ENCODE assay signal across 18 cellular contexts in genomic region chr11:2587132-2587930, GRCh38.
DNase-seq lines count a peak whose midpoint lies in the region; ATAC-seq, FAIRE-seq and TF ChIP-seq lines count a peak whose summit lies in the region.
"Had no signal": no experiment of that assay in that cellular context is flagged by ENCODE, and none has a peak within 500 bp of the region (broad histone marks: within the 10 kb centered on the region; RNA-seq: fewer than 3 reads in every experiment).

No MANE protein-coding gene starts in this region.

- no peak overlapping the region for H3K18ac ChIP-seq in H1 (ENCODE audit: extremely low read depth, low read length)

- ATAC-seq in right lobe of liver (no peak), HepG2 (no peak), GM18520 (IDR thresholded peaks at IDR 0.05; ENCODE audit: unreplicated experiment) (no peak)

- H3K79me2 ChIP-seq in HepG2 (ENCODE audit: insufficient read depth, low read length) (no peaks in the 10 kb centered on the region), H1 (ENCODE audit: control insufficient read depth in 1 of 2, insufficient read depth in 2 of 2, low read length in 2 of 2) (no peaks in the 10 kb centered on the region)
- H3K79me2 ChIP-seq: parathyroid adenoma had no signal

- TF ChIP-seq EP300 in HepG2 (IDR thresholded peaks at IDR 0.05; ENCODE audit: low read depth in 2 of 2, low read length in 2 of 2) = no peak
- TF ChIP-seq EP300 in HepG2 (CRISPR knock-in tag; IDR thresholded peaks at IDR 0.05; ENCODE audit: borderline replicate concordance) = no peak
- no peak for TF ChIP-seq EP300 in H1 (IDR thresholded peaks at IDR 0.05; ENCODE audit: borderline replicate concordance in 1 of 2, low read depth in 2 of 2, low read length in 2 of 2)

- TF ChIP-seq POLR2A in right lobe of liver (IDR thresholded peaks at IDR 0.05) (no peak), HepG2 (IDR thresholded peaks at IDR 0.05; ENCODE audit: insufficient read depth in 1 of 2, low read depth in 2 of 2, low read length in 2 of 2) (no peak), H1 (IDR thresholded peaks at IDR 0.05; ENCODE audit: control extremely low read depth in 1 of 2, low read depth in 2 of 2, low read length in 2 of 2) (no peak)

- H3K4me3 Mint-ChIP-seq in neural crest cell = no peak overlapping the region
- H3K4me3 Mint-ChIP-seq: activated B cell treated with CpG ODN at 0.5 μM for 24 hours; memory B cell; stimulated activated memory B cell treated with anti-CD40 and anti-IgM and Interleukin-4, amounts not matched to agents 10 μg/mL and 1 μg/mL and 100 μg/mL, for 72 hours had no signal

- no peak overlapping the region for H4K5ac ChIP-seq in H1 (ENCODE audit: insufficient read length, low read depth, low read length)

- no peak overlapping the region for H2BK12ac ChIP-seq in H1 (ENCODE audit: low read depth, low read length)

- no peak overlapping the region for H2AK5ac ChIP-seq in H1 (ENCODE audit: low read depth, low read length)

- BruUV-seq in HepG2 (replicated peaks; lab: Mats Ljungman, UMichigan) = no TSS peak

- CTCF ChIA-PET in HepG2 (lab: Yijun Ruan, JAX; ENCODE audit: low intra/inter-chr PET ratio, low total read pairs) (no interaction called here), H1 (lab: Charles Lee; ENCODE audit: partially characterized antibody) (interaction anchor here (1.1 to 1.4 kb wide), 2 partner anchors 13 to 300 kb away, joined by 3 to 4 read pairs; no protein-coding TSS in a partner anchor)

- no peaks in the 10 kb centered on the region for H3K36me3 Mint-ChIP-seq in neural crest cell (ENCODE audit: low read depth)

- H2BK120ac ChIP-seq in H1 (replicated peaks; ENCODE audit: low read depth, low read length) = no peak overlapping the region

- H3K4me1 ChIP-seq in right lobe of liver (no peaks in the 10 kb centered on the region), HepG2 (ENCODE audit: insufficient read depth, low read length) (no peaks in the 10 kb centered on the region), H1 (replicated peaks in 1 of 4; ENCODE audit: control insufficient read depth in 3 of 4, insufficient read depth in 4 of 4, low read length in 3 of 4) (no peaks in the 10 kb centered on the region), colonic mucosa (no peaks in the 10 kb centered on the region)
- H3K4me1 ChIP-seq: parathyroid adenoma had no signal

- H2AFZ ChIP-seq in HepG2 (ENCODE audit: low read length) = no peak overlapping the region
- H2AFZ ChIP-seq in H1 (ENCODE audit: low read length) = no peak overlapping the region
- H2AFZ ChIP-seq: parathyroid adenoma had no signal

- 0 out of 2 replicates have a peak overlapping the region, but pooled peaks have one; percentile 21 for H4K8ac ChIP-seq in H1 (ENCODE audit: extremely low read depth, insufficient read depth, low read length)

- H3K27me3 ChIP-seq in right lobe of liver = no peaks in the 10 kb centered on the region
- H3K27me3 ChIP-seq in HepG2 (ENCODE audit: control insufficient read depth in 1 of 2, insufficient read depth in 2 of 2, low read length in 2 of 2) = peaks cover 26 to 89% of the 10 kb centered on the region in 2 experiments
- H3K27me3 ChIP-seq in H1 (replicated peaks in 1 of 4; ENCODE audit: control insufficient read depth in 3 of 4, extremely low read depth in 1 of 4, insufficient read depth in 3 of 4, low read length in 3 of 4) = peaks cover 28 to 91% (median 72%) of the 10 kb centered on the region in 4 experiments
- no peaks in the 10 kb centered on the region for H3K27me3 ChIP-seq in colonic mucosa

- H3K79me1 ChIP-seq in H1 (ENCODE audit: low read depth, low read length) = no peaks in the 10 kb centered on the region

- no peak overlapping the region for H4K91ac ChIP-seq in H1 (replicated peaks; ENCODE audit: insufficient read length, low read length)

- intact Hi-C loops in right lobe of liver (cut with DNase I) = no loop called here
- intact Hi-C loops in HepG2 (cut with micrococcal nuclease; ENCODE audit: unreplicated experiment) = no loop called here
- intact Hi-C loops in colonic mucosa (cut with DNase I) = no loop called here

- no peak for FAIRE-seq in HepG2 (lab: Jason Lieb, UNC)
- no peak for FAIRE-seq in H1 (lab: Jason Lieb, UNC)
- FAIRE-seq: GM18507 had no signal

- H3K9me3 Mint-ChIP-seq in neural crest cell = no peaks in the 10 kb centered on the region
- H3K9me3 Mint-ChIP-seq: activated B cell treated with CpG ODN at 0.5 μM for 24 hours; memory B cell; stimulated activated memory B cell treated with anti-CD40 and anti-IgM and Interleukin-4, amounts not matched to agents 10 μg/mL and 1 μg/mL and 100 μg/mL, for 72 hours had no signal

- no peak overlapping the region for H3K14ac ChIP-seq in H1 (ENCODE audit: insufficient read length)

- no peak overlapping the region for H2BK15ac ChIP-seq in H1 (ENCODE audit: low read length)

- H3K4me2 ChIP-seq in HepG2 (ENCODE audit: low read depth, low read length) (no peak overlapping the region), H1 (ENCODE audit: insufficient read depth in 1 of 2, low read depth in 2 of 2, low read length in 2 of 2) (no peak overlapping the region)

- TF ChIP-seq CTCF in right lobe of liver (IDR thresholded peaks at IDR 0.05) (no peak), HepG2 (CRISPR knock-in tag; IDR thresholded peaks at IDR 0.05) (no peak), H1 (IDR thresholded peaks at IDR 0.05; ENCODE audit: control extremely low read depth in 1 of 3, insufficient read depth in 1 of 3, low read depth in 1 of 3, low read length in 3 of 3) (no peak), neural crest cell (conservative IDR thresholded peaks at IDR 0.05) (no peak), colonic mucosa (IDR thresholded peaks at IDR 0.05) (no peak)

- no peak overlapping the region for H2BK20ac ChIP-seq in H1 (ENCODE audit: low read length)

- no peaks in the 10 kb centered on the region for H3K27me3 Mint-ChIP-seq in neural crest cell (ENCODE audit: low read depth)
- H3K27me3 Mint-ChIP-seq: activated B cell treated with CpG ODN at 0.5 μM for 24 hours; memory B cell; stimulated activated memory B cell treated with anti-CD40 and anti-IgM and Interleukin-4, amounts not matched to agents 10 μg/mL and 1 μg/mL and 100 μg/mL, for 72 hours had no signal

- H3K9ac ChIP-seq in HepG2 (ENCODE audit: insufficient read depth, low read depth, low read length) (no peak overlapping the region), H1 (replicated peaks in 1 of 4; ENCODE audit: extremely low read depth in 1 of 4, low read depth in 3 of 4, low read length in 3 of 4) (no peak overlapping the region), colonic mucosa (ENCODE audit: low read depth in 2 of 2, low read length in 2 of 2) (no peak overlapping the region)
- H3K9ac ChIP-seq: parathyroid adenoma had no signal

- POLR2A ChIA-PET in HepG2 (lab: Yijun Ruan, JAX) (no interaction called here), H1 (lab: Charles Lee; ENCODE audit: partially characterized antibody) (no interaction called here)

- no peaks in the 10 kb centered on the region for H3K9me3 ChIP-seq in right lobe of liver
- H3K9me3 ChIP-seq in HepG2 (ENCODE audit: low read length) = no peaks in the 10 kb centered on the region
- peaks cover 0 to 1% of the 10 kb centered on the region in 2 experiments; a peak in 1 of 4 replicates for H3K9me3 ChIP-seq in H1 (ENCODE audit: insufficient read depth in 2 of 2, low read depth in 1 of 2, low read length in 1 of 2)
- H3K9me3 ChIP-seq in colonic mucosa = no peaks in the 10 kb centered on the region

- H3K23me2 ChIP-seq in H1 (ENCODE audit: low read depth, low read length) = peaks cover 6% of the 10 kb centered on the region

- H4K20me1 ChIP-seq in HepG2 (ENCODE audit: insufficient read depth, low read length) = peaks cover 6% of the 10 kb centered on the region; the same call in 1 of the 2 replicates
- peaks cover 0 to 21% of the 10 kb centered on the region in 2 experiments for H4K20me1 ChIP-seq in H1 (replicated peaks in 1 of 2; ENCODE audit: control insufficient read depth in 1 of 2, insufficient read depth in 2 of 2, low read length in 2 of 2)

- peaks cover 4% of the 10 kb centered on the region for H3K4me1 Mint-ChIP-seq in neural crest cell
- H3K4me1 Mint-ChIP-seq: activated B cell treated with CpG ODN at 0.5 μM for 24 hours; memory B cell; stimulated activated memory B cell treated with anti-CD40 and anti-IgM and Interleukin-4, amounts not matched to agents 10 μg/mL and 1 μg/mL and 100 μg/mL, for 72 hours had no signal

- no peak overlapping the region for H3K27ac ChIP-seq in right lobe of liver
- H3K27ac ChIP-seq in HepG2 (ENCODE audit: extremely low read length, insufficient read depth, low read length) = no peak overlapping the region
- no peak overlapping the region for H3K27ac ChIP-seq in H1 (ENCODE audit: low read depth, low read length)
- H3K27ac ChIP-seq in colonic mucosa = no peak overlapping the region
- H3K27ac ChIP-seq: C4-2B, parathyroid adenoma, SK-N-MC had no signal

- no CpG with 5 or more reads among the region's 20 CpGs for WGBS in right lobe of liver (ENCODE audit: insufficient coverage, low coverage, low lambda C conversion rate, missing lambda C conversion rate)
- 43% methylated on average over 4 of the region's 20 CpGs for whole genome bisulfite sequencing in HepG2 (ENCODE audit: low lambda C conversion rate)
- 89% methylated on average over 12 of the region's 20 CpGs; no CpG with 5 or more reads in 1 of the 2 experiments for WGBS in H1 (ENCODE audit: extremely low coverage in 1 of 2, insufficient coverage in 1 of 2, insufficient read length in 1 of 2, insufficient replicate concordance in 2 of 2, low coverage in 1 of 2, low lambda C conversion rate in 2 of 2, missing lambda C conversion rate in 1 of 2), 2 experiments

- H3K27ac Mint-ChIP-seq in neural crest cell (ENCODE audit: unreplicated experiment) = no peak overlapping the region
- H3K27ac Mint-ChIP-seq: activated B cell treated with CpG ODN at 0.5 μM for 24 hours; memory B cell; stimulated activated memory B cell treated with anti-CD40 and anti-IgM and Interleukin-4, amounts not matched to agents 10 μg/mL and 1 μg/mL and 100 μg/mL, for 72 hours had no signal

- DNase-seq in right lobe of liver (peak in 2 of 3 donors; percentile 42), HepG2 (ENCODE audit: low spot score) (no peak), H1 (ENCODE audit: low read depth in 1 of 2, low spot score in 2 of 2) (no peak), neural crest cell (ENCODE audit: low read depth, low spot score) (peak; percentile 1), HCEC 1CT (no peak), colonic mucosa (no peak), mucosa of gallbladder (ENCODE audit: low spot score) (no peak)
- DNase-seq: activated B cell treated with CpG ODN at 0.5 μM for 24 hours, activated gamma-delta T cell, caudate nucleus, MM.1S had no signal

- TF ChIP-seq RAD21 in HepG2 (CRISPR knock-in tag; IDR thresholded peaks at IDR 0.05) (no peak), H1 (IDR thresholded peaks at IDR 0.05 in 1 of 2, conservative IDR thresholded peaks at IDR 0.05 in 1 of 2; ENCODE audit: low read depth in 2 of 2, low read length in 2 of 2) (no peak)

- no peak overlapping the region for H3K56ac ChIP-seq in H1 (replicated peaks; ENCODE audit: insufficient read length, low read depth, low read length)

- in situ Hi-C loops in HepG2 (cut with HindIII; ENCODE audit: extremely low pct_ligation_motif_present, low pct_unique_long_range_greater_than_20kb) = no loop called here

- no peak overlapping the region for H3K4ac ChIP-seq in H1 (replicated peaks; ENCODE audit: insufficient read length, low read depth, low read length)

- H3K36me3 ChIP-seq in right lobe of liver (no peaks in the 10 kb centered on the region), HepG2 (replicated peaks in 1 of 2; ENCODE audit: control insufficient read depth in 1 of 2, insufficient read depth in 2 of 2, low read length in 2 of 2) (no peaks in the 10 kb centered on the region), H1 (ENCODE audit: control insufficient read depth in 2 of 4, insufficient read depth in 4 of 4, low read length in 3 of 4) (no peaks in the 10 kb centered on the region), colonic mucosa (no peaks in the 10 kb centered on the region)

- H3K23ac ChIP-seq in H1 (ENCODE audit: insufficient read length) = no peak overlapping the region

- no peak overlapping the region for H3K4me3 ChIP-seq in right lobe of liver
- H3K4me3 ChIP-seq in HepG2 (replicated peaks in 1 of 3; ENCODE audit: insufficient read depth in 1 of 3, low read depth in 2 of 3, low read length in 3 of 3) = no peak overlapping the region
- no peak overlapping the region for H3K4me3 ChIP-seq in H1 (ENCODE audit: extremely low read depth in 1 of 4, insufficient read depth in 2 of 4, low read depth in 3 of 4, low read length in 4 of 4)
- H3K4me3 ChIP-seq in colonic mucosa = no peak overlapping the region
- H3K4me3 ChIP-seq: SK-N-MC had no signal

- H2BK5ac ChIP-seq in H1 (ENCODE audit: low read depth, low read length) = no peak overlapping the region

Comparison
In these comparisons a context has a peak if more than half of its experiments do, and no peak if none do; other contexts are left out.
1. DNase-seq: peak in right lobe of liver (2 of 3) and neural crest cell (single experiment); none in HepG2 (single experiment), H1 (0 of 2), HCEC 1CT (single experiment), colonic mucosa (single experiment) and mucosa of gallbladder (single experiment).